ENCODE assay signal across 8 cellular contexts in genomic region chr7:7182156-7183060, GRCh38. TPM values are rescaled to one million over a fixed set of nuclear protein-coding genes. Genes with fewer than 3 reads are reported as not detected.
DNase-seq lines count a peak whose midpoint lies in the region; TF ChIP-seq lines count a peak whose summit lies in the region.

TSS of gene C1GALT1 (plus strand) at chr7:7182544. CDS start at chr7:7234320, 51,776 bp downstream.

- peak; percentile 60 for TF ChIP-seq CTCF in HFFc6 (IDR thresholded peaks at IDR 0.05)

- no peaks in the 10 kb centered on the region; the same call in 1 of the 2 replicates for H3K27me3 Mint-ChIP-seq in HFFc6 (ENCODE audit: insufficient read depth)
- no peaks in the 10 kb centered on the region for H3K27me3 Mint-ChIP-seq in activated naive CD4-positive, alpha-beta T cell treated with anti-CD3 and anti-CD28 coated beads, Interleukin-2, amount 10 ng/mL, durations not matched to agents 7 days and 5 days

- peak within 1 kb of the TSS; percentile 92 for H3K4me3 ChIP-seq in GM08714 (ENCODE audit: low read length)

- H3K9me3 Mint-ChIP-seq in HFFc6, result no peaks in the 10 kb centered on the region
- no peaks in the 10 kb centered on the region for H3K9me3 Mint-ChIP-seq in activated naive CD4-positive, alpha-beta T cell treated with anti-CD3 and anti-CD28 coated beads, Interleukin-2, amount 10 ng/mL, durations not matched to agents 7 days and 5 days

- H3K4me1 Mint-ChIP-seq in HFFc6 (ENCODE audit: low read depth), result peaks cover 49% of the 10 kb centered on the region
- peaks cover 28% of the 10 kb centered on the region for H3K4me1 Mint-ChIP-seq in activated naive CD4-positive, alpha-beta T cell treated with anti-CD3 and anti-CD28 coated beads, Interleukin-2, amount 10 ng/mL, durations not matched to agents 7 days and 5 days

- peak within 1 kb of the TSS; percentile 94 for H3K4me3 Mint-ChIP-seq in HFFc6
- H3K4me3 Mint-ChIP-seq in activated naive CD4-positive, alpha-beta T cell treated with anti-CD3 and anti-CD28 coated beads, Interleukin-2, amount 10 ng/mL, durations not matched to agents 7 days and 5 days, result peak within 1 kb of the TSS; percentile 88

- peak within 1 kb of the TSS; percentile 94 for H3K27ac Mint-ChIP-seq in HFFc6
- peak within 1 kb of the TSS; percentile 100 for H3K27ac Mint-ChIP-seq in activated naive CD4-positive, alpha-beta T cell treated with anti-CD3 and anti-CD28 coated beads, Interleukin-2, amount 10 ng/mL, durations not matched to agents 7 days and 5 days

- DNase-seq in HFFc6, result peak; percentile 96
- DNase-seq in NAMALWA (ENCODE audit: low spot score), result peak; percentile 99
- peak; percentile 98 for DNase-seq in SK-N-DZ (ENCODE audit: low spot score)
- DNase-seq in activated naive CD4-positive, alpha-beta T cell treated with anti-CD3 and anti-CD28 coated beads, Interleukin-2, amount 10 ng/mL, durations not matched to agents 7 days and 5 days, result peak; percentile 98
- peak; percentile 97 for DNase-seq in germinal center (ENCODE audit: low spot score)
- DNase-seq in non-pigmented ciliary epithelial cell (ENCODE audit: low read depth), result peak; percentile 89
- peak; percentile 96 for DNase-seq in superior temporal gyrus (ENCODE audit: extremely low spot score)

- CTCF ChIA-PET in activated naive CD4-positive, alpha-beta T cell treated with anti-CD3 and anti-CD28 coated beads, Interleukin-2, amount 10 ng/mL, durations not matched to agents 7 days and 5 days (lab: Charles Lee), result interaction anchor here (0.7 to 2.6 kb wide), 12 partner anchors 12 to 493 kb away, joined by 3 to 14 read pairs (median 4); no protein-coding TSS in a partner anchor

- H3K36me3 Mint-ChIP-seq in HFFc6 (ENCODE audit: low read depth), result no peaks in the 10 kb centered on the region
- H3K36me3 Mint-ChIP-seq in activated naive CD4-positive, alpha-beta T cell treated with anti-CD3 and anti-CD28 coated beads, Interleukin-2, amount 10 ng/mL, durations not matched to agents 7 days and 5 days, result peaks cover 11% of the 10 kb centered on the region

RNA-seq across cellular contexts. Expression of gene C1GALT1, which starts in this region (rescaled TPM):
- 10 to 100 TPM; 32.3 to 47.4 (median 34.1) TPM for total RNA-seq in HFFc6 (2021; fragmentation: NEBNext Ultra II Directional; extraction: Animal tissue kit (Norgen Biotek cat#: 25700))
- 16.8 and 30.5 TPM in 2 replicates for polyA plus RNA-seq in SK-N-DZ (2014; cell fraction: cytosol; rRNA removed)
- polyA plus RNA-seq in SK-N-DZ (2014; cell fraction: nucleus; rRNA removed), result 14.3 and 17.2 TPM in 2 replicates

Comparison
In these comparisons a context has a peak if more than half of its experiments do, and no peak if none do; other contexts are left out.
1. Peak in every context shown above with its lines: DNase-seq and H3K4me3 ChIP-seq.